Comparison of ENCODE assay signal across 14 cellular contexts in genomic region chr10:102342958-102343357, GRCh38. TPM values are rescaled to one million over a fixed set of nuclear protein-coding genes. Genes with fewer than 3 reads are reported as not detected.
DNase-seq lines count a peak whose midpoint lies in the region; ATAC-seq and TF ChIP-seq lines count a peak whose summit lies in the region.
"Had no signal": no experiment of that assay in that cellular context is flagged by ENCODE, and none has a peak within 500 bp of the region (broad histone marks: within the 10 kb centered on the region; RNA-seq: fewer than 3 reads in every experiment).

No MANE protein-coding gene starts in this region.

- no peaks in the 10 kb centered on the region for H3K9me3 Mint-ChIP-seq in Calu3 (ENCODE audit: low read depth, unreplicated experiment)
- H3K9me3 Mint-ChIP-seq: activated naive CD4-positive, alpha-beta T cell treated with anti-CD3 and anti-CD28 coated beads, Interleukin-2, amount 50 U/mL, for 24 hours; H9 had no signal

- no peak overlapping the region for H3K9ac ChIP-seq in mesendoderm (ENCODE audit: low read length)

- no peak overlapping the region for H3K4me2 ChIP-seq in mesendoderm (ENCODE audit: low read length)

- no peak for TF ChIP-seq POLR2A in esophagus squamous epithelium (IDR thresholded peaks at IDR 0.05)

- H2BK5ac ChIP-seq in mesendoderm (ENCODE audit: low read length) = no peak overlapping the region

- no peak overlapping the region for H4K5ac ChIP-seq in mesendoderm (ENCODE audit: low read length)

- TF ChIP-seq CTCF in cardiac fibroblast (IDR thresholded peaks at IDR 0.05; ENCODE audit: low read depth, low read length) (no peak), esophagus squamous epithelium (IDR thresholded peaks at IDR 0.05) (no peak), Calu3 (IDR thresholded peaks at IDR 0.05; ENCODE audit: unreplicated experiment) (no peak), mucosa of descending colon (IDR thresholded peaks at IDR 0.05) (no peak)

- H3K27me3 Mint-ChIP-seq in Calu3 (ENCODE audit: unreplicated experiment) = no peaks in the 10 kb centered on the region
- H3K27me3 Mint-ChIP-seq: activated naive CD4-positive, alpha-beta T cell treated with anti-CD3 and anti-CD28 coated beads, Interleukin-2, amount 50 U/mL, for 24 hours had no signal

- H4K8ac ChIP-seq in mesendoderm (ENCODE audit: low read depth, low read length) = no peak overlapping the region

- no peak overlapping the region for H3K4me3 Mint-ChIP-seq in Calu3 (ENCODE audit: low read depth, unreplicated experiment)
- H3K4me3 Mint-ChIP-seq: activated naive CD4-positive, alpha-beta T cell treated with anti-CD3 and anti-CD28 coated beads, Interleukin-2, amount 50 U/mL, for 24 hours had no signal

- H2AK5ac ChIP-seq in mesendoderm (ENCODE audit: low read length) = no peak overlapping the region

- H3K4ac ChIP-seq in mesendoderm (ENCODE audit: low read depth, low read length) = no peak overlapping the region

- H3K9me3 ChIP-seq in esophagus squamous epithelium = no peaks in the 10 kb centered on the region
- no peaks in the 10 kb centered on the region for H3K9me3 ChIP-seq in mucosa of descending colon

- intact Hi-C loops in esophagus squamous epithelium (cut with DNase I) = no loop called here
- intact Hi-C loops in Calu3 (cut with micrococcal nuclease; ENCODE audit: unreplicated experiment) = no loop called here
- intact Hi-C loops in mucosa of descending colon (cut with DNase I, micrococcal nuclease) = no loop called here

- H3K79me2 ChIP-seq in mesendoderm (ENCODE audit: control insufficient read depth, insufficient read depth, low read length) = no peaks in the 10 kb centered on the region

- H2BK120ac ChIP-seq in mesendoderm (ENCODE audit: low read depth, low read length) = no peak overlapping the region

- no peak for ATAC-seq in mucosa of descending colon

- H3K79me1 ChIP-seq in mesendoderm (ENCODE audit: low read length) = no peaks in the 10 kb centered on the region

- CTCF ChIA-PET in Calu3 (lab: Charles Lee) = interaction anchor here (1.0 kb wide), 1 partner anchor 111 kb away, joined by 3 read pairs; no protein-coding TSS in a partner anchor

- no peak overlapping the region for H3K18ac ChIP-seq in mesendoderm (ENCODE audit: low read length)

- no CpG with 5 or more reads among the region's 3 CpGs for WGBS in mesendoderm (ENCODE audit: extremely low coverage, insufficient coverage, low lambda C conversion rate)
- WGBS in esophagus squamous epithelium, 2 donors = 63 to 65% methylated on average over 3 of the region's 3 CpGs

- H3K4me1 ChIP-seq in mesendoderm (ENCODE audit: control insufficient read depth, low read depth, low read length) = peaks cover 3% of the 10 kb centered on the region
- peaks cover 0 to 12% (median 0%) of the 10 kb centered on the region in 3 donors for H3K4me1 ChIP-seq in esophagus squamous epithelium
- H3K4me1 ChIP-seq in mucosa of descending colon (ENCODE audit: low read depth) = no peaks in the 10 kb centered on the region

- no peak overlapping the region for H3K23ac ChIP-seq in mesendoderm (ENCODE audit: low read length)

- no peak overlapping the region for H2BK15ac ChIP-seq in mesendoderm (replicated peaks; ENCODE audit: low read depth)

- no peak overlapping the region for H3K4me3 ChIP-seq in cardiac fibroblast (replicated peaks in 1 of 2; ENCODE audit: low read depth in 2 of 2, low read length in 2 of 2)
- H3K4me3 ChIP-seq in mesendoderm (ENCODE audit: low read length) = no peak overlapping the region
- no peak overlapping the region for H3K4me3 ChIP-seq in esophagus squamous epithelium
- no peak overlapping the region for H3K4me3 ChIP-seq in mucosa of descending colon

- H3K56ac ChIP-seq in mesendoderm (ENCODE audit: low read length) = no peak overlapping the region

- H3K36me3 ChIP-seq in mesendoderm (ENCODE audit: control insufficient read depth, insufficient read depth, low read length) = peaks cover 4% of the 10 kb centered on the region
- H3K36me3 ChIP-seq in esophagus squamous epithelium = peaks cover 0 to 43% (median 0%) of the 10 kb centered on the region in 3 donors
- no peaks in the 10 kb centered on the region for H3K36me3 ChIP-seq in mucosa of descending colon (ENCODE audit: low read depth)

- peaks cover 13% of the 10 kb centered on the region for H3K36me3 Mint-ChIP-seq in Calu3 (ENCODE audit: insufficient read depth, unreplicated experiment)

- DNase-seq in Daoy (ENCODE audit: low read depth) (peak; percentile 85), NCI-H226 (peak; percentile 78), cardiac fibroblast (ENCODE audit: low read depth in 2 of 2) (peak; percentile 73 to 90), mesendoderm (peak; percentile 18), esophagus squamous epithelium (lab: John Stamatoyannopoulos, UW) (no peak), NCI-H510A (lab: John Stamatoyannopoulos, UW) (no peak), Calu3 (no peak), mucosa of descending colon (no peak)
- DNase-seq: activated CD4-positive, alpha-beta T cell treated with anti-CD3 and anti-CD28 coated beads, Interleukin-2, amount 50 U/mL, for 4 hours; hypothalamus; NCI-H2029; retina had no signal

- no peak overlapping the region for H3K27ac Mint-ChIP-seq in Calu3 (ENCODE audit: unreplicated experiment)
- H3K27ac Mint-ChIP-seq: activated naive CD4-positive, alpha-beta T cell treated with anti-CD3 and anti-CD28 coated beads, Interleukin-2, amount 50 U/mL, for 24 hours; H9 had no signal

- H3K27me3 ChIP-seq in mesendoderm (ENCODE audit: insufficient read depth, low read length, poor library complexity) (no peaks in the 10 kb centered on the region), esophagus squamous epithelium (no peaks in the 10 kb centered on the region)

- no TSS peak for BruUV-seq in Calu3 (replicated peaks; lab: Mats Ljungman, UMichigan)

- H3K4me1 Mint-ChIP-seq in Calu3 (ENCODE audit: low read depth, unreplicated experiment) = peaks cover 16% of the 10 kb centered on the region

- H3K27ac ChIP-seq in mesendoderm (ENCODE audit: low read depth, low read length) = no peak overlapping the region
- H3K27ac ChIP-seq in esophagus squamous epithelium = no peak overlapping the region

RNA-seq across cellular contexts. Expression of gene NFKB2, which starts 52.5 kb away (rescaled TPM):
- 44.0 and 47.3 TPM in 2 replicates for total RNA-seq in Daoy (2014; rRNA removed; shearing (Covaris generic))
- 5.3 TPM for polyA plus RNA-seq in mesendoderm (2013, experiment 1 of 2)
- 4.7 TPM for polyA plus RNA-seq in mesendoderm (2013, experiment 2 of 2)
- total RNA-seq in esophagus squamous epithelium (10 to 100 TPM; 10.7 to 20.2 (median 15.6) TPM), Calu3 (2022) (64.7 and 72.9 TPM in 2 replicates), mucosa of descending colon (10 to 100 TPM; 26.9 to 72.2 (median 29.0) TPM)

Comparison
In these comparisons a context has a peak if more than half of its experiments do, and no peak if none do; other contexts are left out.
1. DNase-seq: peak in Daoy (single experiment), NCI-H226 (single experiment), cardiac fibroblast (2 of 2) and mesendoderm (single experiment); none in esophagus squamous epithelium (single experiment), NCI-H510A (single experiment), Calu3 (single experiment) and mucosa of descending colon (0 of 3).